In genomic region chr3:55143928-55144671, GRCh38 we compare ENCODE assay signal across 21 cellular contexts.
DNase-seq lines count a peak whose midpoint lies in the region; ATAC-seq, FAIRE-seq and TF ChIP-seq lines count a peak whose summit lies in the region.
"Had no signal": no experiment of that assay in that cellular context is flagged by ENCODE, and none has a peak within 500 bp of the region (broad histone marks: within the 10 kb centered on the region; RNA-seq: fewer than 3 reads in every experiment).

No MANE protein-coding gene starts in this region.

- no peaks in the 10 kb centered on the region for H3K27me3 Mint-ChIP-seq in glutamatergic neuron (ENCODE audit: unreplicated experiment)
- H3K27me3 Mint-ChIP-seq: naive thymus-derived CD4-positive, alpha-beta T cell had no signal

- no peaks in the 10 kb centered on the region for H3K36me3 Mint-ChIP-seq in glutamatergic neuron (ENCODE audit: unreplicated experiment)
- H3K36me3 Mint-ChIP-seq: naive thymus-derived CD4-positive, alpha-beta T cell had no signal

- H3K9ac ChIP-seq in adipocyte (ENCODE audit: low read length) = no peak overlapping the region

- no peaks in the 10 kb centered on the region for H3K4me1 ChIP-seq in adipocyte (ENCODE audit: control insufficient read depth, insufficient read depth, low read length)
- no peaks in the 10 kb centered on the region for H3K4me1 ChIP-seq in mucosa of descending colon (ENCODE audit: low read depth)
- no peaks in the 10 kb centered on the region for H3K4me1 ChIP-seq in foreskin keratinocyte
- H3K4me1 ChIP-seq: BE2C, pancreas, sigmoid colon had no signal

- intact Hi-C loops in mucosa of descending colon (cut with DNase I, micrococcal nuclease) = no loop called here

- no peak for FAIRE-seq in H54 (lab: Jason Lieb, UNC)
- FAIRE-seq: K562, pancreas had no signal

- TF ChIP-seq CTCF in fibroblast of the aortic adventitia (IDR thresholded peaks at IDR 0.05; ENCODE audit: insufficient read depth, low read length) = no peak
- TF ChIP-seq CTCF in glutamatergic neuron (IDR thresholded peaks at IDR 0.05; ENCODE audit: partially characterized antibody, unreplicated experiment) = no peak
- TF ChIP-seq CTCF in mucosa of descending colon (IDR thresholded peaks at IDR 0.05) = no peak
- TF ChIP-seq CTCF in foreskin keratinocyte (conservative IDR thresholded peaks at IDR 0.05) = no peak

- H3K27me3 ChIP-seq in adipocyte (replicated peaks; ENCODE audit: control insufficient read depth, insufficient read depth, low read length) (peaks cover 3% of the 10 kb centered on the region), foreskin keratinocyte (no peaks in the 10 kb centered on the region)
- H3K27me3 ChIP-seq: pancreas, sigmoid colon had no signal

- no peak overlapping the region for H3K27ac ChIP-seq in foreskin keratinocyte
- H3K27ac ChIP-seq: pancreas, sigmoid colon had no signal

- no peak for TF ChIP-seq POLR2A in H54 (IDR thresholded peaks at IDR 0.05; ENCODE audit: low read depth, low read length)

- peak; percentile 84 for DNase-seq in HS-5 (ENCODE audit: low read depth)
- DNase-seq in adipocyte (ENCODE audit: low read depth) = peak; percentile 49
- peak; percentile 64 for DNase-seq in fibroblast of the aortic adventitia (ENCODE audit: low read depth)
- no peak for DNase-seq in glutamatergic neuron
- no peak for DNase-seq in mucosa of descending colon
- DNase-seq in H54 (ENCODE audit: insufficient read length, low spot score) = no peak
- no peak for DNase-seq in foreskin keratinocyte
- DNase-seq: activated CD4-positive, alpha-beta T cell treated with anti-CD3 and anti-CD28 coated beads for 48 hours; BE2C; hippocampal formation; mammary epithelial cell; naive thymus-derived CD4-positive, alpha-beta T cell; NCI-H2029; NCI-H446; pancreas; RPMI8226; sigmoid colon; stimulated activated naive CD4-positive, alpha-beta T cell had no signal

- no peak overlapping the region for H3K4me3 ChIP-seq in adipocyte (ENCODE audit: low read length)
- H3K4me3 ChIP-seq in fibroblast of the aortic adventitia (ENCODE audit: low read depth, low read length) = no peak overlapping the region
- no peak overlapping the region for H3K4me3 ChIP-seq in mucosa of descending colon
- H3K4me3 ChIP-seq: K562, pancreas, sigmoid colon had no signal

- H3K9me3 ChIP-seq in adipocyte (ENCODE audit: control insufficient read depth, low read length) (no peaks in the 10 kb centered on the region), mucosa of descending colon (no peaks in the 10 kb centered on the region)
- H3K9me3 ChIP-seq: BE2C, pancreas, sigmoid colon had no signal

- no peak for ATAC-seq in mucosa of descending colon
- ATAC-seq in foreskin keratinocyte = no peak
- ATAC-seq: HCT116; K562; naive thymus-derived CD4-positive, alpha-beta T cell; pancreas had no signal

- H3K36me3 ChIP-seq in adipocyte (ENCODE audit: control insufficient read depth, insufficient read depth, low read length, severe bottlenecking) = no peaks in the 10 kb centered on the region
- no peaks in the 10 kb centered on the region for H3K36me3 ChIP-seq in mucosa of descending colon (ENCODE audit: low read depth)
- H3K36me3 ChIP-seq: BE2C, pancreas, sigmoid colon had no signal

- no peak overlapping the region for H3K27ac Mint-ChIP-seq in glutamatergic neuron (ENCODE audit: unreplicated experiment)
- H3K27ac Mint-ChIP-seq: activated T-helper 2 cell treated with anti-CD3 and anti-CD28 coated beads, Interferon-gamma antibody, Interleukin-2, Interleukin-4, amounts not matched to agents 10 μg/mL and 5 μg/mL and 100 μg/mL, durations not matched to agents 14 hours and 24 hours and 36 hours; naive thymus-derived CD4-positive, alpha-beta T cell had no signal

- H3K9me3 Mint-ChIP-seq in glutamatergic neuron (ENCODE audit: unreplicated experiment) = no peaks in the 10 kb centered on the region

- H3K4me1 Mint-ChIP-seq in glutamatergic neuron (ENCODE audit: low read depth, unreplicated experiment) = no peaks in the 10 kb centered on the region
- H3K4me1 Mint-ChIP-seq: naive thymus-derived CD4-positive, alpha-beta T cell had no signal

- H3K4me3 Mint-ChIP-seq in glutamatergic neuron (ENCODE audit: unreplicated experiment) = no peak overlapping the region
- H3K4me3 Mint-ChIP-seq: naive thymus-derived CD4-positive, alpha-beta T cell had no signal

Comparison
In these comparisons a context has a peak if more than half of its experiments do, and no peak if none do; other contexts are left out.
1. DNase-seq: peak in HS-5 (single experiment), adipocyte (single experiment) and fibroblast of the aortic adventitia (single experiment); none in glutamatergic neuron (single experiment), mucosa of descending colon (0 of 3), H54 (single experiment) and foreskin keratinocyte (0 of 2).